Comparison of ENCODE assay signal across 9 cellular contexts in genomic region chr22:42717197-42717967, GRCh38. TPM values are rescaled to one million over a fixed set of nuclear protein-coding genes. Genes with fewer than 3 reads are reported as not detected.
A peak's percentile ranks its signal among the peaks of the same experiment; 100 is the strongest.
DNase-seq lines count a peak whose midpoint lies in the region; ATAC-seq and TF ChIP-seq lines count a peak whose summit lies in the region.
"Had no signal": no experiment of that assay in that cellular context is flagged by ENCODE, and none has a peak within 500 bp of the region (broad histone marks: within the 10 kb centered on the region; RNA-seq: fewer than 3 reads in every experiment).

No MANE protein-coding gene starts in this region.

- H3K9me3 ChIP-seq in right atrium auricular region: no peaks in the 10 kb centered on the region
- no peaks in the 10 kb centered on the region for H3K9me3 ChIP-seq in smooth muscle cell (replicated peaks; ENCODE audit: low read depth)
- H3K9me3 ChIP-seq in psoas muscle: no peaks in the 10 kb centered on the region

- H3K4me3 ChIP-seq in right atrium auricular region (no peak overlapping the region), smooth muscle cell (no peak overlapping the region), psoas muscle (no peak overlapping the region)

- H3K27me3 ChIP-seq in right atrium auricular region (no peaks in the 10 kb centered on the region), smooth muscle cell (ENCODE audit: low read depth) (peaks cover 32% of the 10 kb centered on the region), psoas muscle (ENCODE audit: insufficient read depth in 3 of 3, low read length in 2 of 3) (peaks cover 0 to 12% (median 2%) of the 10 kb centered on the region in 3 donors)

- H3K36me3 Mint-ChIP-seq in stimulated activated effector memory CD8-positive, alpha-beta T cell treated with anti-CD3 and anti-CD28 coated beads, Interleukin-12 subunit alpha, Interleukin-12 subunit beta, amount 100 ng/mL, for 72 hours: no peaks in the 10 kb centered on the region

- TF ChIP-seq CTCF in right atrium auricular region (IDR thresholded peaks at IDR 0.05) (no peak), smooth muscle cell (IDR thresholded peaks at IDR 0.05; ENCODE audit: borderline replicate concordance, insufficient read depth, poor library complexity, severe bottlenecking) (no peak), psoas muscle (IDR thresholded peaks at IDR 0.05) (no peak)

- H3K4me2 ChIP-seq in smooth muscle cell: no peak overlapping the region

- peaks cover 4% of the 10 kb centered on the region for H3F3A ChIP-seq in smooth muscle cell (ENCODE audit: low read depth)

- H3K4me3 Mint-ChIP-seq in stimulated activated effector memory CD8-positive, alpha-beta T cell treated with anti-CD3 and anti-CD28 coated beads, Interleukin-12 subunit alpha, Interleukin-12 subunit beta, amount 100 ng/mL, for 72 hours: no peak overlapping the region

- peaks cover 28% of the 10 kb centered on the region for H3K4me1 Mint-ChIP-seq in stimulated activated effector memory CD8-positive, alpha-beta T cell treated with anti-CD3 and anti-CD28 coated beads, Interleukin-12 subunit alpha, Interleukin-12 subunit beta, amount 100 ng/mL, for 72 hours

- ATAC-seq in GM21737 (IDR thresholded peaks at IDR 0.05; ENCODE audit: unreplicated experiment) (peak; percentile 39), HG03439 (IDR thresholded peaks at IDR 0.05; ENCODE audit: unreplicated experiment) (no peak), psoas muscle (no peak)
- ATAC-seq in stimulated activated effector memory CD8-positive, alpha-beta T cell treated with anti-CD3 and anti-CD28 coated beads, Interleukin-12 subunit alpha, Interleukin-12 subunit beta, amount 100 ng/mL, for 72 hours: no peak

- no peaks in the 10 kb centered on the region for H3K79me2 ChIP-seq in smooth muscle cell (ENCODE audit: low read depth)

- intact Hi-C loops in psoas muscle (cut with DNase I): no loop called here

- H2AFZ ChIP-seq in smooth muscle cell (ENCODE audit: low read depth): no peak overlapping the region

- peak; percentile 13 for DNase-seq in A172 (ENCODE audit: low spot score)
- DNase-seq in NCI-H69 (lab: John Stamatoyannopoulos, UW): peak; percentile 78
- DNase-seq in right atrium auricular region (ENCODE audit: low spot score): no peak
- DNase-seq in smooth muscle cell (lab: John Stamatoyannopoulos, UW; ENCODE audit: unreplicated experiment): no peak
- DNase-seq in stimulated activated effector memory CD8-positive, alpha-beta T cell treated with anti-CD3 and anti-CD28 coated beads, Interleukin-12 subunit alpha, Interleukin-12 subunit beta, amount 100 ng/mL, for 72 hours (ENCODE audit: low spot score in 2 of 2): no peak
- no peak for DNase-seq in psoas muscle

- H3K9ac ChIP-seq in smooth muscle cell (ENCODE audit: low read depth): no peak overlapping the region

- H3K36me3 ChIP-seq in right atrium auricular region (peaks cover 8% of the 10 kb centered on the region), smooth muscle cell (ENCODE audit: low read depth) (no peaks in the 10 kb centered on the region), psoas muscle (ENCODE audit: insufficient read depth in 1 of 2, low read depth in 1 of 2) (no peaks in the 10 kb centered on the region)

- H3K9me3 Mint-ChIP-seq in stimulated activated effector memory CD8-positive, alpha-beta T cell treated with anti-CD3 and anti-CD28 coated beads, Interleukin-12 subunit alpha, Interleukin-12 subunit beta, amount 100 ng/mL, for 72 hours: no peaks in the 10 kb centered on the region

- no peak overlapping the region for H3K27ac Mint-ChIP-seq in stimulated activated effector memory CD8-positive, alpha-beta T cell treated with anti-CD3 and anti-CD28 coated beads, Interleukin-12 subunit alpha, Interleukin-12 subunit beta, amount 100 ng/mL, for 72 hours

- H3K4me1 ChIP-seq in right atrium auricular region (peaks cover 0 to 51% of the 10 kb centered on the region in 2 donors), smooth muscle cell (ENCODE audit: low read depth) (peaks cover 10% of the 10 kb centered on the region), psoas muscle (peaks cover 5% of the 10 kb centered on the region)

- no peaks in the 10 kb centered on the region for H4K20me1 ChIP-seq in smooth muscle cell (ENCODE audit: low read depth)

- 46% methylated on average over 9 of the region's 9 CpGs for WGBS in smooth muscle cell (ENCODE audit: low lambda C conversion rate)
- WGBS in psoas muscle, 3 donors: 60 to 72% (median 64%) methylated on average over 9 of the region's 9 CpGs

- H3K27ac ChIP-seq in right atrium auricular region (peak overlapping the region; percentile 95 to 100), smooth muscle cell (ENCODE audit: low read depth) (no peak overlapping the region), psoas muscle (no peak overlapping the region)
- H3K27ac ChIP-seq: C4-2B had no signal

RNA-seq across cellular contexts. Expression of gene A4GALT, which starts 3.3 kb away (rescaled TPM):
- 1.8 and 3.4 TPM in 2 replicates for total RNA-seq in A172 (2014; rRNA removed; shearing (Covaris generic))
- total RNA-seq in right atrium auricular region: 10 to 100 TPM; 40.8 to 78.6 TPM
- total RNA-seq in smooth muscle cell: 0.99 and 3.2 TPM in 2 replicates
- 1.6 and 8.4 TPM in 2 replicates for polyA plus RNA-seq in smooth muscle cell
- 10 to 100 TPM; 11.2 to 28.8 (median 18.3) TPM for total RNA-seq in psoas muscle
- 10 to 100 TPM in 2 of 3 donors, 1 to 10 TPM in 1; 6.5 to 24.7 (median 13.0) TPM for polyA plus RNA-seq in psoas muscle

Comparison
In these comparisons a context has a peak if more than half of its experiments do, and no peak if none do; other contexts are left out.
1. DNase-seq: peak in A172 (single experiment) and NCI-H69 (single experiment); none in right atrium auricular region (single experiment), smooth muscle cell (single experiment), stimulated activated effector memory CD8-positive, alpha-beta T cell treated with anti-CD3 and anti-CD28 coated beads, Interleukin-12 subunit alpha, Interleukin-12 subunit beta, amount 100 ng/mL, for 72 hours (0 of 2) and psoas muscle (0 of 2).
2. H3K27ac ChIP-seq: peak in right atrium auricular region (2 of 2); none in smooth muscle cell (single experiment) and psoas muscle (single experiment).